Comparison of ENCODE assay signal across 24 cellular contexts in the genomic region with DNA sequence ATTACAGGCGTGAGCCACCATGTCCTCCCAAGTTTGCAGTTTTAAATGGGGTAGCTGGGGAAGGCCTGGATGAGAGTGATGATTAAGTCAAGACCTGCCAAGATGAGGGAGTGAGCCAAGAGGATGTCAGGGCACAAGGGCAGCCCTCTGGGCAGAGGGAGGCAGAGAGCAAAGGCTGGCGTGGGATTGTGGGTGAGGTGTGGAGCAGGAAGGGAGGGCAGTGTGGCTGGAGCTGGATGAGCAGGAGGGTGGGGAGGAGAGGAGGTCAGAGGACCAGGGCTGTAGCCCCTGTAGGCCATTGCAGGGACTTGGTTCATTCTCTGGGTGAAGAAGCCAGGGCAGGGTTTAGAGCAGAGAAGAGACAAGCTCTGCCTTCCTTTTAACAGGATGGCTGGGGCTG.
"Had no signal": no experiment of that assay in that cellular context is flagged by ENCODE, and none has a peak within 500 bp of the region (broad histone marks: within the 10 kb centered on the region; RNA-seq: fewer than 3 reads in every experiment).

No MANE protein-coding gene starts in this region.

- H3K36me3 ChIP-seq: adrenal gland, SJCRH30 had no signal

- H3K9me3 ChIP-seq: adrenal gland, SJCRH30, SK-N-SH had no signal

- H3K9me2 ChIP-seq: SK-N-SH had no signal

- H3K4me3 ChIP-seq: adrenal gland, SJCRH30 had no signal

- H3K9ac ChIP-seq: SK-N-SH had no signal

- ATAC-seq: activated CD4-positive, CD25-positive, alpha-beta regulatory T cell treated with anti-CD3 and anti-CD28 coated beads, Interleukin-2, amount 50 U/mL, for 24 hours; activated CD8-positive, alpha-beta T cell treated with anti-CD3 and anti-CD28 coated beads, Interleukin-2, amount 10 ng/mL, durations not matched to agents 7 days and 5 days had no signal

- H3K27ac ChIP-seq: adrenal gland, RWPE1, SJCRH30 had no signal

- DNase-seq: activated CD4-positive, alpha-beta T cell treated with anti-CD3 and anti-CD28 coated beads for 4 hours; activated CD4-positive, alpha-beta T cell treated with anti-CD3 and anti-CD28 coated beads, Interleukin-2, amount 50 U/mL, for 4 hours; activated CD8-positive, alpha-beta memory T cell treated with anti-CD3 and anti-CD28 coated beads, Interleukin-2, amount 50 U/mL, for 48 hours; activated CD8-positive, alpha-beta T cell treated with anti-CD3 and anti-CD28 coated beads, Interleukin-2, amount 10 ng/mL, durations not matched to agents 7 days and 5 days; activated naive CD4-positive, alpha-beta T cell treated with anti-CD3 and anti-CD28 coated beads, Interleukin-2, amount 50 U/mL, for 16 hours; activated naive CD8-positive, alpha-beta T cell treated with anti-CD3 and anti-CD28 coated beads, Interleukin-2, amount 10 ng/mL, durations not matched to agents 7 days and 5 days; activated T-cell treated with anti-CD3 and anti-CD28 coated beads, Interleukin-2, amount 50 U/mL, for 1 hour; adrenal gland; anterior cingulate cortex; cerebellar nuclear complex; NCI-H1048; NCI-H146; NCI-H187 treated with DMSO at 0.1 percent for 48 hours; NCI-H2171 treated with DMSO at 0.1 percent for 48 hours; NCI-H345; NCI-H510A; NCI-H526 treated with DMSO at 0.1 percent for 48 hours; NCI-H82; Right ventricle myocardium superior; SJCRH30; SK-N-SH; T-helper 1 cell had no signal

- H3K4me1 ChIP-seq: SJCRH30 had no signal

- H3K27me3 ChIP-seq: adrenal gland, SJCRH30 had no signal

- H3K4me2 ChIP-seq: SK-N-SH had no signal
